In genomic region chr11:29260939-29261705, GRCh38 we compare ENCODE assay signal across 1 cellular context.
TF ChIP-seq lines count a peak whose summit lies in the region.

No MANE protein-coding gene starts in this region.

TF ChIP-seq in WTC11, 78 proteins besides CTCF, POLR2A, EP300 and RAD21 (continued from another document):
- no peak for TF ChIP-seq E2F4 (CRISPR knock-in tag; IDR thresholded peaks at IDR 0.05; ENCODE audit: borderline replicate concordance, low read depth)
- TF ChIP-seq ZNF219 (CRISPR knock-in tag; IDR thresholded peaks at IDR 0.05; ENCODE audit: borderline replicate concordance), result no peak
- TF ChIP-seq ELF4 (CRISPR knock-in tag; IDR thresholded peaks at IDR 0.05; ENCODE audit: low read depth), result no peak
- TF ChIP-seq NFATC4 (CRISPR knock-in tag; IDR thresholded peaks at IDR 0.05), result no peak
- no peak for TF ChIP-seq ATF2 (CRISPR knock-in tag; IDR thresholded peaks at IDR 0.05; ENCODE audit: borderline replicate concordance, low read depth)
- no peak for TF ChIP-seq E2F5 (CRISPR knock-in tag; IDR thresholded peaks at IDR 0.05)
- TF ChIP-seq FOXP1 (CRISPR knock-in tag; IDR thresholded peaks at IDR 0.05; ENCODE audit: borderline replicate concordance), result no peak
